In genomic region chr3:171396048-171396447, GRCh38 we compare ENCODE assay signal across 17 cellular contexts.
A peak's percentile ranks its signal among the peaks of the same experiment; 100 is the strongest.
DNase-seq lines count a peak whose midpoint lies in the region; FAIRE-seq and TF ChIP-seq lines count a peak whose summit lies in the region.
"Had no signal": no experiment of that assay in that cellular context is flagged by ENCODE, and none has a peak within 500 bp of the region (broad histone marks: within the 10 kb centered on the region; RNA-seq: fewer than 3 reads in every experiment).

No MANE protein-coding gene starts in this region.

- H2BK12ac ChIP-seq in mesenchymal stem cell (ENCODE audit: low read length in 2 of 2): no peak overlapping the region

- no peak overlapping the region for H3K23ac ChIP-seq in mesenchymal stem cell (ENCODE audit: low read length in 2 of 2)

- H2BK15ac ChIP-seq in mesenchymal stem cell (ENCODE audit: low read depth, poor library complexity, severe bottlenecking): no peak overlapping the region

- WGBS in mesenchymal stem cell: 49% methylated on average over 2 of the region's 3 CpGs
- 55% methylated on average over 2 of the region's 3 CpGs for WGBS in mammary epithelial cell (ENCODE audit: low coverage, missing lambda C conversion rate)
- WGBS in transverse colon (ENCODE audit: low coverage in 1 of 2), 2 donors: 74 to 77% methylated on average over 3 of the region's 3 CpGs

- H3K4me1 ChIP-seq in mesenchymal stem cell (ENCODE audit: control insufficient read depth, insufficient read depth, low read depth, low read length) (peaks cover 4% of the 10 kb centered on the region), mammary epithelial cell (ENCODE audit: insufficient read depth, low read length) (no peaks in the 10 kb centered on the region), Karpas-422 (ENCODE audit: low read length) (no peaks in the 10 kb centered on the region), transverse colon (peaks cover 0 to 6% (median 2%) of the 10 kb centered on the region in 4 donors)
- H3K4me1 ChIP-seq: vagina had no signal

- H3K79me1 ChIP-seq in mesenchymal stem cell (replicated peaks; ENCODE audit: low read length, poor library complexity, severe bottlenecking): peaks cover 28% of the 10 kb centered on the region

- BruUV-seq in mammary epithelial cell (replicated peaks; lab: Mats Ljungman, UMichigan): no TSS peak

- no peak overlapping the region for H2BK5ac ChIP-seq in mesenchymal stem cell (ENCODE audit: low read depth, low read length, poor library complexity, severe bottlenecking)

- H3K4me2 ChIP-seq in mesenchymal stem cell (ENCODE audit: low read length, poor library complexity, severe bottlenecking): no peak overlapping the region
- H3K4me2 ChIP-seq in mammary epithelial cell (ENCODE audit: insufficient read depth, low read depth, low read length): no peak overlapping the region
- no peak overlapping the region for H3K4me2 ChIP-seq in Karpas-422 (ENCODE audit: low read depth, low read length, poor library complexity, severe bottlenecking)

- H3K27me3 ChIP-seq in mesenchymal stem cell (ENCODE audit: control insufficient read depth in 1 of 2, insufficient read depth in 1 of 2, low read length in 2 of 2): no peaks in the 10 kb centered on the region
- no peaks in the 10 kb centered on the region for H3K27me3 ChIP-seq in mammary epithelial cell (ENCODE audit: insufficient read depth, low read length)
- H3K27me3 ChIP-seq in Karpas-422 (ENCODE audit: low read length): no peaks in the 10 kb centered on the region
- H3K27me3 ChIP-seq in transverse colon: no peaks in the 10 kb centered on the region
- H3K27me3 ChIP-seq: vagina had no signal

- H4K8ac ChIP-seq in mesenchymal stem cell (ENCODE audit: low read length): no peak overlapping the region

- CTCF ChIA-PET in mammary epithelial cell (lab: Charles Lee; ENCODE audit: low non-redundant PET): no interaction called here

- no peak for TF ChIP-seq EP300 in transverse colon (IDR thresholded peaks at IDR 0.05; ENCODE audit: low read depth)

- intact Hi-C loops in mammary epithelial cell (cut with micrococcal nuclease) (no loop called here), transverse colon (cut with DNase I; ENCODE audit: low total_unique reads) (no loop called here)

- H2AFZ ChIP-seq in mesenchymal stem cell (ENCODE audit: low read depth, low read length) (no peak overlapping the region), mammary epithelial cell (ENCODE audit: low read depth, low read length) (no peak overlapping the region), Karpas-422 (ENCODE audit: low read length) (no peak overlapping the region)

- no peak overlapping the region for H4K91ac ChIP-seq in mesenchymal stem cell (ENCODE audit: low read length)

- TF ChIP-seq CTCF in mammary epithelial cell (conservative IDR thresholded peaks at IDR 0.05 in 1 of 2, IDR thresholded peaks at IDR 0.05 in 1 of 2; ENCODE audit: extremely low read depth in 1 of 2, insufficient read depth in 1 of 2, low read depth in 1 of 2, low read length in 2 of 2): no peak
- no peak for TF ChIP-seq CTCF in transverse colon (IDR thresholded peaks at IDR 0.05)

- H3K18ac ChIP-seq in mesenchymal stem cell (ENCODE audit: low read depth in 1 of 2, low read length in 2 of 2): no peak overlapping the region

- no peaks in the 10 kb centered on the region for H3K9me2 ChIP-seq in Karpas-422 (replicated peaks; ENCODE audit: insufficient read depth, low read length)

- H3K36me3 ChIP-seq in mesenchymal stem cell (ENCODE audit: control insufficient read depth in 1 of 2, insufficient read depth in 2 of 2, low read depth in 1 of 2, low read length in 2 of 2): no peaks in the 10 kb centered on the region
- H3K36me3 ChIP-seq in mammary epithelial cell (ENCODE audit: insufficient read depth, low read length): no peaks in the 10 kb centered on the region
- no peaks in the 10 kb centered on the region for H3K36me3 ChIP-seq in Karpas-422 (ENCODE audit: insufficient read depth, low read length)
- no peaks in the 10 kb centered on the region for H3K36me3 ChIP-seq in transverse colon
- H3K36me3 ChIP-seq: vagina had no signal

- H3K9me3 ChIP-seq in mesenchymal stem cell (ENCODE audit: control insufficient read depth, low read length) (no peaks in the 10 kb centered on the region), mammary epithelial cell (replicated peaks; ENCODE audit: insufficient read depth, low read length) (no peaks in the 10 kb centered on the region), Karpas-422 (ENCODE audit: low read length) (no peaks in the 10 kb centered on the region), transverse colon (no peaks in the 10 kb centered on the region)
- H3K9me3 ChIP-seq: vagina had no signal

- H3K9ac ChIP-seq in mesenchymal stem cell (ENCODE audit: low read length) (no peak overlapping the region), mammary epithelial cell (ENCODE audit: insufficient read depth, low read length) (no peak overlapping the region), Karpas-422 (ENCODE audit: low read length) (no peak overlapping the region)

- no peak overlapping the region for H2AK5ac ChIP-seq in mesenchymal stem cell (ENCODE audit: low read length, severe bottlenecking)

- in situ Hi-C loops in mammary epithelial cell (cut with MboI; ENCODE audit: low sequenced_read_pairs in 2 of 2): no loop called here
- in situ Hi-C loops in transverse colon (cut with MboI; ENCODE audit: low pct_ligation_motif_present in 1 of 4, low pct_unique_long_range_greater_than_20kb in 1 of 4, low sequenced_read_pairs in 3 of 4): no loop called here

- no peak overlapping the region for H3K27ac ChIP-seq in mesenchymal stem cell (ENCODE audit: low read length, poor library complexity, severe bottlenecking)
- H3K27ac ChIP-seq in mammary epithelial cell (ENCODE audit: insufficient read depth, low read depth, low read length): no peak overlapping the region
- no peak overlapping the region for H3K27ac ChIP-seq in Karpas-422 (ENCODE audit: low read length)
- no peak overlapping the region for H3K27ac ChIP-seq in transverse colon
- H3K27ac ChIP-seq: coronary artery, RWPE1, vagina had no signal

- H3K79me2 ChIP-seq in mammary epithelial cell (ENCODE audit: insufficient read depth, low read length) (no peaks in the 10 kb centered on the region), Karpas-422 (ENCODE audit: low read length) (no peaks in the 10 kb centered on the region)

- H3K4ac ChIP-seq in mesenchymal stem cell (ENCODE audit: low read depth in 1 of 2, low read length in 2 of 2): no peak overlapping the region

- H3K4me3 ChIP-seq in mesenchymal stem cell (ENCODE audit: insufficient read depth in 1 of 2, low read depth in 1 of 2, low read length in 2 of 2) (no peak overlapping the region), mammary epithelial cell (replicated peaks in 1 of 3; ENCODE audit: insufficient read depth in 1 of 3, low read depth in 2 of 3, low read length in 3 of 3) (no peak overlapping the region), Karpas-422 (ENCODE audit: low read length) (no peak overlapping the region), transverse colon (no peak overlapping the region)
- H3K4me3 ChIP-seq: coronary artery, vagina had no signal

- H2BK120ac ChIP-seq in mesenchymal stem cell (ENCODE audit: low read depth, low read length): no peak overlapping the region

- no peak for DNase-seq in GM12892 (ENCODE audit: insufficient read length)
- DNase-seq in RCC 7860 (ENCODE audit: low spot score): peak; percentile 78
- DNase-seq in dermis blood vessel endothelial cell: peak; percentile 77
- peak; percentile 34 for DNase-seq in mesenchymal stem cell
- no peak for DNase-seq in mammary epithelial cell
- no peak for DNase-seq in Karpas-422
- no peak for DNase-seq in MV-4-11 (lab: John Stamatoyannopoulos, UW)
- DNase-seq in transverse colon: no peak
- DNase-seq: activated B cell treated with CpG ODN at 0.5 μM for 24 hours; activated CD4-positive, alpha-beta T cell treated with anti-CD3 and anti-CD28 coated beads, Interleukin-2, amount 50 U/mL, for 4 hours; activated CD8-positive, alpha-beta memory T cell treated with anti-CD3 and anti-CD28 coated beads, Interleukin-2, amount 50 U/mL, for 4 hours; NCI-H1436; stimulated activated CD4-positive, alpha-beta T cell treated with anti-CD3 and anti-CD28 coated beads, Interleukin-1b, Interleukin-23, amount 100 ng/mL, for 48 hours; T1000 had no signal

- H3K14ac ChIP-seq in mesenchymal stem cell (ENCODE audit: low read length in 2 of 2): no peak overlapping the region

- FAIRE-seq in GM12892 (lab: Jason Lieb, UNC): peak; percentile 5
- peak; percentile 49 for FAIRE-seq in RCC 7860 (lab: Jason Lieb, UNC)

- TF ChIP-seq POLR2A in GM12892 (IDR thresholded peaks at IDR 0.05; ENCODE audit: low read depth, low read length) (no peak), transverse colon (IDR thresholded peaks at IDR 0.05) (no peak)

- H4K20me1 ChIP-seq in mammary epithelial cell (ENCODE audit: insufficient read depth, low read length) (no peaks in the 10 kb centered on the region), Karpas-422 (ENCODE audit: insufficient read depth, low read depth, low read length) (no peaks in the 10 kb centered on the region)

- dilution Hi-C loops in mammary epithelial cell (cut with HindIII; ENCODE audit: low sequenced_read_pairs): no loop called here

Comparison
In these comparisons a context has a peak if more than half of its experiments do, and no peak if none do; other contexts are left out.
1. DNase-seq: peak in RCC 7860 (single experiment), dermis blood vessel endothelial cell (single experiment) and mesenchymal stem cell (single experiment); none in GM12892 (single experiment), mammary epithelial cell (single experiment), Karpas-422 (single experiment), MV-4-11 (single experiment) and transverse colon (single experiment).